8 cellular contexts compared by ENCODE assay signal in the genomic region with DNA sequence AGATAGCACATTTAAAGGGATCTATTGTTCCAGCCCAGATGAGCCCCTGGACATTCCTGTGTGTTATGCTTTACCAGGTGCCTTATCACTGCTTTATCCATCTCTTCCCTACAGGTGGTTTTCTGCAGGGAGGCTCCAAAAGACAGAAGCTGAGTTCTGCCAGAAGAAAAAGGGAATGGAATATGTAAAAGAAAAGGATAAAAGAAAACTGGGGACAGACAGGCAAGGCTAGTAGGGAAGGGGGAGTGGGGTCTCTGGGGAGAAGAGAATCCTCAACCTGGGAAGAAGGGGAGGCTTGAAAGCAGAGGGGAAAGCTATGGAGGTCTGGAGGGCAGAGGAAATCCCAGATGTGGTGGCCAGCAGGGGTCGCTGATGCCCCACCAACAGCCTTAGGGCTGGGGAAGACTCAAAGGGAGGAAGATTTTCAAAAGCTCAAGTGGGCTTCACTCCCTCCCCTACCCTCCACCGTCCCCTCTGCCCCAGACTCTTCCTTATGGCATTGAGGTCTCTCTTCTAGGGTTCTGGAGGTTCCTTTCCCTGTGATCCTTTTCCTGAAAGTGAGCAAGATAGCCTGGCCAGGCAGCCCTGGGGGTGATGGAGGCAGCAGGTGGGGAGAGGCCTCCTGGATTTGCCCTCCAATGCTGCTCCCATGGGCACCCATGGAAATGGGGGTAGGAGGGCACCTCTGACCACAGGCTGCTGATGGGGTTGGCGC.
A peak's percentile ranks its signal among the peaks of the same experiment; 100 is the strongest.
DNase-seq lines count a peak whose midpoint lies in the region; ATAC-seq and TF ChIP-seq lines count a peak whose summit lies in the region.

No MANE protein-coding gene starts in this region.

- no peak overlapping the region for H3K27ac ChIP-seq in SU-DHL-6 (ENCODE audit: low read depth, low read length)
- no peak overlapping the region for H3K27ac ChIP-seq in cardiac muscle cell
- H3K27ac ChIP-seq in psoas muscle, result peak overlapping the region; percentile 55
- no peak overlapping the region for H3K27ac ChIP-seq in vagina

- no peak overlapping the region for H3K4me3 Mint-ChIP-seq in activated naive CD8-positive, alpha-beta T cell treated with anti-CD3 and anti-CD28 coated beads for 36 hours

- no peaks in the 10 kb centered on the region for H3K27me3 ChIP-seq in SU-DHL-6 (ENCODE audit: low read length)
- H3K27me3 ChIP-seq in cardiac muscle cell, result no peaks in the 10 kb centered on the region
- no peaks in the 10 kb centered on the region for H3K27me3 ChIP-seq in psoas muscle (ENCODE audit: insufficient read depth in 3 of 3, low read length in 2 of 3)
- no peaks in the 10 kb centered on the region for H3K27me3 ChIP-seq in vagina

- H3F3A ChIP-seq in SU-DHL-6 (ENCODE audit: insufficient read depth), result no peaks in the 10 kb centered on the region

- no peak for TF ChIP-seq POLR2A in vagina (IDR thresholded peaks at IDR 0.05)

- 0 to 28% (median 27%) methylated on average over 2 to 3 of the region's 3 CpGs for WGBS in psoas muscle, 3 donors

- peak; percentile 27 for DNase-seq in AG09319 (ENCODE audit: extremely low read depth, low read depth)
- peak; percentile 52 for DNase-seq in HuH-7 (ENCODE audit: low spot score)
- peak; percentile 45 for DNase-seq in activated naive CD8-positive, alpha-beta T cell treated with anti-CD3 and anti-CD28 coated beads for 36 hours
- peak; percentile 82 to 85 for DNase-seq in cardiac muscle cell (ENCODE audit: low read depth in 1 of 2, low spot score in 1 of 2)
- DNase-seq in psoas muscle, result peak; percentile 75 to 90
- no peak for DNase-seq in vagina (ENCODE audit: extremely low spot score in 2 of 2)

- H3K9me3 ChIP-seq in SU-DHL-6 (ENCODE audit: insufficient read depth, low read length), result no peaks in the 10 kb centered on the region
- no peaks in the 10 kb centered on the region for H3K9me3 ChIP-seq in cardiac muscle cell (ENCODE audit: low read depth)
- H3K9me3 ChIP-seq in psoas muscle, result no peaks in the 10 kb centered on the region
- no peaks in the 10 kb centered on the region for H3K9me3 ChIP-seq in vagina

- no peaks in the 10 kb centered on the region for H3K9me3 Mint-ChIP-seq in activated naive CD8-positive, alpha-beta T cell treated with anti-CD3 and anti-CD28 coated beads for 36 hours

- no peak overlapping the region for H3K4me3 ChIP-seq in SU-DHL-6 (ENCODE audit: insufficient read depth, low read length, poor library complexity, severe bottlenecking)
- H3K4me3 ChIP-seq in cardiac muscle cell, result no peak overlapping the region
- H3K4me3 ChIP-seq in psoas muscle, result no peak overlapping the region
- no peak overlapping the region for H3K4me3 ChIP-seq in vagina

- peaks cover 4% of the 10 kb centered on the region for H3K4me1 Mint-ChIP-seq in activated naive CD8-positive, alpha-beta T cell treated with anti-CD3 and anti-CD28 coated beads for 36 hours

- H3K27ac Mint-ChIP-seq in activated naive CD8-positive, alpha-beta T cell treated with anti-CD3 and anti-CD28 coated beads for 36 hours, result no peak overlapping the region

- H3K36me3 ChIP-seq in SU-DHL-6 (ENCODE audit: low read length) (no peaks in the 10 kb centered on the region), cardiac muscle cell (no peaks in the 10 kb centered on the region), psoas muscle (ENCODE audit: insufficient read depth in 1 of 2, low read depth in 1 of 2) (no peaks in the 10 kb centered on the region), vagina (no peaks in the 10 kb centered on the region)

- TF ChIP-seq CTCF in AG09319 (IDR thresholded peaks at IDR 0.05; ENCODE audit: low read depth, low read length), result peak; percentile 89
- TF ChIP-seq CTCF in SU-DHL-6 (IDR thresholded peaks at IDR 0.05; ENCODE audit: insufficient read depth, low read length, poor library complexity, severe bottlenecking), result peak; percentile 50
- peak; percentile 86 for TF ChIP-seq CTCF in cardiac muscle cell (IDR thresholded peaks at IDR 0.05; ENCODE audit: low read depth, low read length)
- TF ChIP-seq CTCF in psoas muscle (IDR thresholded peaks at IDR 0.05), result peak; percentile 94
- TF ChIP-seq CTCF in vagina (IDR thresholded peaks at IDR 0.05), result peak; percentile 82 to 87 (median 84)

- H3K9me2 ChIP-seq in SU-DHL-6 (replicated peaks; ENCODE audit: insufficient read depth, low read length), result no peaks in the 10 kb centered on the region

- H2AFZ ChIP-seq in SU-DHL-6 (ENCODE audit: low read depth, low read length, severe bottlenecking), result no peak overlapping the region

- H3K79me2 ChIP-seq in SU-DHL-6 (ENCODE audit: insufficient read depth, low read length), result no peaks in the 10 kb centered on the region

- intact Hi-C loops in psoas muscle (cut with DNase I), result loop anchor here (1.0 to 10.0 kb wide), 4 partner anchors 217 to 465 kb away; no protein-coding TSS in a partner anchor
- intact Hi-C loops in vagina (cut with DNase I), result loop anchor here (2.0 to 10.0 kb wide), 3 partner anchors 53 to 217 kb away; no protein-coding TSS in a partner anchor

- H3K27me3 Mint-ChIP-seq in activated naive CD8-positive, alpha-beta T cell treated with anti-CD3 and anti-CD28 coated beads for 36 hours, result peaks cover 10% of the 10 kb centered on the region

- H3K36me3 Mint-ChIP-seq in activated naive CD8-positive, alpha-beta T cell treated with anti-CD3 and anti-CD28 coated beads for 36 hours, result no peaks in the 10 kb centered on the region

- H4K20me1 ChIP-seq in SU-DHL-6 (ENCODE audit: low read depth, low read length), result no peaks in the 10 kb centered on the region

- H3K4me1 ChIP-seq in cardiac muscle cell (ENCODE audit: low read depth) (peaks cover 6% of the 10 kb centered on the region), psoas muscle (peaks cover 9% of the 10 kb centered on the region), vagina (peaks cover 14% of the 10 kb centered on the region)

- ATAC-seq in GM18858 (IDR thresholded peaks at IDR 0.05; ENCODE audit: unreplicated experiment) (peak; percentile 55), psoas muscle (peak; percentile 92 to 98 (median 93))

- no peak overlapping the region for H3K9ac ChIP-seq in SU-DHL-6 (ENCODE audit: low read length)

- H3K4me2 ChIP-seq in SU-DHL-6 (ENCODE audit: low read depth, low read length, poor library complexity, severe bottlenecking), result no peak overlapping the region

Comparison
In these comparisons a context has a peak if more than half of its experiments do, and no peak if none do; other contexts are left out.
1. DNase-seq: peak in AG09319 (single experiment), HuH-7 (single experiment), activated naive CD8-positive, alpha-beta T cell treated with anti-CD3 and anti-CD28 coated beads for 36 hours (single experiment), cardiac muscle cell (2 of 2) and psoas muscle (2 of 2); none in vagina (0 of 2).
2. Peak in every context shown above with its lines, with median percentiles within 50 percentile points of each other: CTCF ChIP-seq.